Comparison of ENCODE assay signal across 9 cellular contexts in genomic region chr2:157257312-157258252, GRCh38. TPM values are rescaled to one million over a fixed set of nuclear protein-coding genes. Genes with fewer than 3 reads are reported as not detected.
DNase-seq lines count a peak whose midpoint lies in the region; ATAC-seq, FAIRE-seq and TF ChIP-seq lines count a peak whose summit lies in the region.
"Had no signal": no experiment of that assay in that cellular context is flagged by ENCODE, and none has a peak within 500 bp of the region (broad histone marks: within the 10 kb centered on the region; RNA-seq: fewer than 3 reads in every experiment).

Gene GALNT5, plus strand, starts transcription at chr2:157257705. Its CDS starts 378 bp downstream, at chr2:157258083.

- DNase-seq in A673 (ENCODE audit: low spot score) (no peak), MG63 (peak; percentile 56), dedifferentiated amniotic fluid mesenchymal stem cell (ENCODE audit: extremely low spot score) (peak; percentile 60), lung (ENCODE audit: low spot score) (no peak), D721Med (ENCODE audit: insufficient read length, low spot score) (no peak), CD14-positive monocyte (ENCODE audit: low spot score) (no peak), SHP77 treated with DMSO at 0.1 percent for 48 hours (lab: John Stamatoyannopoulos, UW) (no peak)
- DNase-seq: T-cell had no signal

- H3K36me3 Mint-ChIP-seq in CD14-positive monocyte: no peaks in the 10 kb centered on the region
- H3K36me3 Mint-ChIP-seq: T-cell had no signal

- H3K27ac Mint-ChIP-seq in CD14-positive monocyte: no peak within 1 kb of the TSS
- H3K27ac Mint-ChIP-seq: T-cell had no signal

- peaks cover 0 to 6% (median 2%) of the 10 kb centered on the region in 3 donors for H3K27me3 Mint-ChIP-seq in CD14-positive monocyte (ENCODE audit: low read depth in 3 of 3)

- BruUV-seq in A673 (replicated peaks; lab: Mats Ljungman, UMichigan): no TSS peak

- no peak for FAIRE-seq in D721Med (lab: Jason Lieb, UNC)

- CTCF ChIA-PET in A673 (lab: Charles Lee): interaction anchor here (0.7 kb wide), 1 partner anchor 556 kb away, joined by 3 read pairs; no protein-coding TSS in a partner anchor

- intact Hi-C loops in A673 (cut with micrococcal nuclease; ENCODE audit: unreplicated experiment): no loop called here
- intact Hi-C loops in CD14-positive monocyte (cut with micrococcal nuclease): no loop called here

- H3K4me1 ChIP-seq in A673 (ENCODE audit: insufficient read depth, low read length, poor library complexity, severe bottlenecking) (no peaks in the 10 kb centered on the region), lung (ENCODE audit: control insufficient read depth in 2 of 2, insufficient read depth in 2 of 2, low read length in 2 of 2) (no peaks in the 10 kb centered on the region)

- no peaks in the 10 kb centered on the region for H3K36me3 ChIP-seq in A673 (ENCODE audit: insufficient read depth, low read length, poor library complexity, severe bottlenecking)
- no peaks in the 10 kb centered on the region; the same call in 1 of the 2 replicates for H3K36me3 ChIP-seq in MG63
- H3K36me3 ChIP-seq in lung (ENCODE audit: control insufficient read depth in 2 of 2, insufficient read depth in 2 of 2, low read length in 2 of 2): no peaks in the 10 kb centered on the region

- no peaks in the 10 kb centered on the region for H3K9me3 Mint-ChIP-seq in CD14-positive monocyte
- H3K9me3 Mint-ChIP-seq: T-cell had no signal

- peak within 1 kb of the TSS in 1 of 2 donors; percentile 80 for H3K4me3 Mint-ChIP-seq in CD14-positive monocyte
- H3K4me3 Mint-ChIP-seq: T-cell had no signal

- no peak for TF ChIP-seq CTCF in A673 (conservative IDR thresholded peaks at IDR 0.05; ENCODE audit: low read depth, low read length)
- TF ChIP-seq CTCF in lung (IDR thresholded peaks at IDR 0.05; ENCODE audit: control extremely low read depth, extremely low read depth): no peak
- no peak for TF ChIP-seq CTCF in D721Med (IDR thresholded peaks at IDR 0.05; ENCODE audit: insufficient read depth, missing control alignments)
- TF ChIP-seq CTCF in CD14-positive monocyte (IDR thresholded peaks at IDR 0.05): no peak

- POLR2A ChIA-PET in A673 (lab: Charles Lee; ENCODE audit: low non-redundant PET): no interaction called here

- H3K27me3 ChIP-seq in A673 (replicated peaks; ENCODE audit: insufficient read depth, low read depth, low read length, poor library complexity): no peaks in the 10 kb centered on the region
- no peaks in the 10 kb centered on the region for H3K27me3 ChIP-seq in MG63
- no peaks in the 10 kb centered on the region for H3K27me3 ChIP-seq in lung (ENCODE audit: control insufficient read depth, insufficient read depth)

- no peak within 1 kb of the TSS for H3K27ac ChIP-seq in A673 (ENCODE audit: low read depth, low read length, poor library complexity, severe bottlenecking)
- H3K27ac ChIP-seq in lung (ENCODE audit: low read depth in 1 of 2, low read length in 1 of 2): peak within 1 kb of the TSS in 1 of 2 donors; percentile 69

- 9 to 18% methylated on average over 15 of the region's 15 CpGs for WGBS in lung, 2 donors

- H3K9me3 ChIP-seq in A673 (ENCODE audit: low read depth, low read length, poor library complexity, severe bottlenecking) (no peaks in the 10 kb centered on the region), MG63 (no peaks in the 10 kb centered on the region), lung (ENCODE audit: control insufficient read depth in 2 of 2, insufficient read depth in 1 of 2, low read length in 1 of 2) (no peaks in the 10 kb centered on the region)

- ATAC-seq in lung (ENCODE audit: insufficient read depth, low FRiP score) (peak; percentile 11), HG03175 (IDR thresholded peaks at IDR 0.05; ENCODE audit: unreplicated experiment) (no peak)

- H3K4me1 Mint-ChIP-seq in CD14-positive monocyte: peaks cover 14% of the 10 kb centered on the region

- H3K4me3 ChIP-seq in A673 (ENCODE audit: low read depth, low read length, poor library complexity, severe bottlenecking) (peak within 1 kb of the TSS; percentile 1), MG63 (peak within 1 kb of the TSS; percentile 47), lung (peak within 1 kb of the TSS; percentile 24)

RNA-seq across cellular contexts. Expression of gene GALNT5, which starts in this region (rescaled TPM):
- not detected in 2 replicates for total RNA-seq in A673 (2021)
- 3.1 and 4.8 TPM in 2 replicates for total RNA-seq in MG63 (2014; rRNA removed; shearing (Covaris generic); ENCODE audit: low replicate concordance)
- total RNA-seq in lung: 10 to 100 TPM; 15.9 to 35.9 TPM
- polyA plus RNA-seq in lung: 1 to 10 TPM; 3.8 to 4.8 TPM
- not detected for polyA plus RNA-seq in CD14-positive monocyte

Comparison
In these comparisons a context has a peak if more than half of its experiments do, and no peak if none do; other contexts are left out.
1. RNA of gene GALNT5 (polyA plus RNA-seq): 3.8 to 4.8 TPM in lung; not detected in CD14-positive monocyte; every median in the first group is over 4 times any median in the second.
2. DNase-seq: peak in MG63 (single experiment) and dedifferentiated amniotic fluid mesenchymal stem cell (single experiment); none in A673 (single experiment), lung (single experiment), D721Med (single experiment), CD14-positive monocyte (single experiment) and SHP77 treated with DMSO at 0.1 percent for 48 hours (single experiment).
3. Peak in every context shown above with its lines, with median percentiles within 50 percentile points of each other: H3K4me3 ChIP-seq.